ENCODE assay signal across 31 cellular contexts in the genomic region with DNA sequence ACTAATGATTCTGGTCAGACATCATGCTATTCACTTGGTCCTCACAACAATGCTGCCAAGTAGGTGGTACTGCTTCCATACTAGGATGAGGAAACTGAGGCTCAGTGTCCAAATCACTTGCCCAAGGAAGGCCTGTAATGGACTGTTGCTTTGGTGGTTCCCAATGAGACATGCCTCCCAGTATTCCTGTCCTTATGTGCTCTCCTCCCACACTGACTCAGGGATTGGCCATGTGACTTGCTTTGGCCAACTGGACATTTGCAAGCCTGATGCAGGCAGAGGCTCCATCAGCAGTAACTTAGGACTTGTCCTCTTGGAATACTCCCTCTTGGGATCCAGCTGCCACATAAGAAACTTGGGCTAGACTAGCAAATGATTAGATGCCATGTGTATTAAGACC. TPM values are rescaled to one million over a fixed set of nuclear protein-coding genes. Genes with fewer than 3 reads are reported as not detected.
"Had no signal": no experiment of that assay in that cellular context is flagged by ENCODE, and none has a peak within 500 bp of the region (broad histone marks: within the 10 kb centered on the region; RNA-seq: fewer than 3 reads in every experiment).

No MANE protein-coding gene starts in this region.

- H3K9me3 ChIP-seq: left lung, ovary, prostate gland, right atrium auricular region, thyroid gland, upper lobe of right lung had no signal

- DNase-seq: activated CD4-positive, alpha-beta memory T cell treated with anti-CD3 and anti-CD28 coated beads for 36 hours; activated CD4-positive, alpha-beta T cell treated with anti-CD3 and anti-CD28 coated beads for 4 hours; activated CD4-positive, CD25-positive, alpha-beta regulatory T cell; activated CD8-positive, alpha-beta memory T cell treated with anti-CD3 and anti-CD28 coated beads, Interleukin-2, amount 10 ng/mL, durations not matched to agents 7 days and 5 days; activated gamma-delta T cell treated with Interleukin-2 at 50 U/mL for 16 hours; activated T-cell treated with anti-CD3 and anti-CD28 coated beads for 4 hours; central memory CD4-positive, alpha-beta T cell; effector memory CD4-positive, alpha-beta T cell; glutamatergic neuron; immature natural killer cell; left lung; ovary; stimulated activated CD4-positive, alpha-beta T cell treated with anti-CD3 and anti-CD28 coated beads, Interleukin-12 subunit alpha, Interleukin-12 subunit beta, amount 100 ng/mL, for 4 hours; stimulated activated CD4-positive, alpha-beta T cell treated with anti-CD3 and anti-CD28 coated beads, Interleukin-4, amount 100 ng/mL, for 4 hours; substantia nigra; T-helper 17 cell; thyroid gland; upper lobe of right lung had no signal

- ATAC-seq: activated CD8-positive, alpha-beta memory T cell treated with anti-CD3 and anti-CD28 coated beads, Interleukin-2, amount 10 ng/mL, durations not matched to agents 7 days and 5 days; left lung; natural killer cell treated with Interleukin-12 subunit alpha and Interleukin-12 subunit beta and Interleukin-15 and Interleukin-18, amount 100 ng/mL, for 72 hours; T-helper 17 cell; upper lobe of right lung had no signal

- H3K4me1 ChIP-seq: prostate gland had no signal

- H3K36me3 Mint-ChIP-seq: activated CD4-positive, alpha-beta memory T cell treated with anti-CD3 and anti-CD28 coated beads for 36 hours; natural killer cell treated with Interleukin-12 subunit alpha and Interleukin-12 subunit beta and Interleukin-15 and Interleukin-18, amount 100 ng/mL, for 72 hours had no signal

- H3K27me3 ChIP-seq: ovary, right atrium auricular region, thyroid gland had no signal

- H3K27me3 Mint-ChIP-seq: activated CD4-positive, alpha-beta memory T cell treated with anti-CD3 and anti-CD28 coated beads for 36 hours; activated CD8-positive, alpha-beta memory T cell treated with anti-CD3 and anti-CD28 coated beads, Interleukin-2, amount 10 ng/mL, durations not matched to agents 7 days and 5 days; activated naive CD4-positive, alpha-beta T cell treated with anti-CD3 and anti-CD28 coated beads, Interleukin-2, amount 50 U/mL, for 24 hours; natural killer cell treated with Interleukin-12 subunit alpha and Interleukin-12 subunit beta and Interleukin-15 and Interleukin-18, amount 100 ng/mL, for 72 hours; stimulated activated naive CD8-positive, alpha-beta T cell treated with anti-CD3 and anti-CD28 coated beads, Interleukin-15, Interleukin-2, amounts not matched to agents 100 ng/mL and 50 ng/mL, for 24 hours had no signal

- H3K27ac Mint-ChIP-seq: activated CD4-positive, alpha-beta memory T cell treated with anti-CD3 and anti-CD28 coated beads for 36 hours; activated CD8-positive, alpha-beta memory T cell treated with anti-CD3 and anti-CD28 coated beads, Interleukin-2, amount 10 ng/mL, durations not matched to agents 7 days and 5 days; activated naive CD4-positive, alpha-beta T cell treated with anti-CD3 and anti-CD28 coated beads, Interleukin-2, amount 50 U/mL, for 24 hours; immature natural killer cell; natural killer cell treated with Interleukin-12 subunit alpha and Interleukin-12 subunit beta and Interleukin-15 and Interleukin-18, amount 100 ng/mL, for 72 hours; stimulated activated naive CD8-positive, alpha-beta T cell treated with anti-CD3 and anti-CD28 coated beads, Interleukin-15, Interleukin-2, amounts not matched to agents 100 ng/mL and 50 ng/mL, for 24 hours; T-helper 17 cell had no signal

- H3K4me2 ChIP-seq: hepatocyte had no signal

- H3K9me3 Mint-ChIP-seq: activated CD4-positive, alpha-beta memory T cell treated with anti-CD3 and anti-CD28 coated beads for 36 hours; activated naive CD4-positive, alpha-beta T cell treated with anti-CD3 and anti-CD28 coated beads, Interleukin-2, amount 50 U/mL, for 24 hours; immature natural killer cell; natural killer cell treated with Interleukin-12 subunit alpha and Interleukin-12 subunit beta and Interleukin-15 and Interleukin-18, amount 100 ng/mL, for 72 hours; stimulated activated naive CD8-positive, alpha-beta T cell treated with anti-CD3 and anti-CD28 coated beads, Interleukin-15, Interleukin-2, amounts not matched to agents 100 ng/mL and 50 ng/mL, for 24 hours had no signal

- H3K79me2 ChIP-seq: hepatocyte had no signal

- H3K27ac ChIP-seq: hepatocyte, left lung, ovary, prostate gland, right atrium auricular region, thyroid gland, upper lobe of right lung had no signal

- H3K4me3 ChIP-seq: hepatocyte, left lung, lung, ovary, prostate gland, right atrium auricular region, thyroid gland, upper lobe of right lung had no signal

- H3K36me3 ChIP-seq: left lung, ovary, prostate gland, right atrium auricular region, thyroid gland, upper lobe of right lung had no signal

- H3K4me3 Mint-ChIP-seq: activated CD4-positive, alpha-beta memory T cell treated with anti-CD3 and anti-CD28 coated beads for 36 hours; activated CD8-positive, alpha-beta memory T cell treated with anti-CD3 and anti-CD28 coated beads, Interleukin-2, amount 10 ng/mL, durations not matched to agents 7 days and 5 days; activated naive CD4-positive, alpha-beta T cell treated with anti-CD3 and anti-CD28 coated beads, Interleukin-2, amount 50 U/mL, for 24 hours; stimulated activated naive CD8-positive, alpha-beta T cell treated with anti-CD3 and anti-CD28 coated beads, Interleukin-15, Interleukin-2, amounts not matched to agents 100 ng/mL and 50 ng/mL, for 24 hours; T-helper 17 cell had no signal

- H2AFZ ChIP-seq: hepatocyte had no signal

RNA-seq across cellular contexts. Expression of a gene that starts 12.1 kb away (rescaled TPM):
- total RNA-seq: astrocyte; dermis microvascular lymphatic vessel endothelial cell; frontal cortex; kidney epithelial cell; left lung; lung; natural killer cell treated with Interleukin-12 subunit alpha and Interleukin-12 subunit beta and Interleukin-15 and Interleukin-18, amount 100 ng/mL, for 72 hours; skeletal muscle tissue; thyroid gland; upper lobe of right lung had no signal
- polyA plus RNA-seq: esophagus, immature natural killer cell had no signal
